ENCODE assay signal across 8 cellular contexts in genomic region chr7:157875230-157876179, GRCh38.
DNase-seq lines count a peak whose midpoint lies in the region; ATAC-seq and TF ChIP-seq lines count a peak whose summit lies in the region.

No MANE protein-coding gene starts in this region.

- ATAC-seq in psoas muscle (no peak), HG03280 (IDR thresholded peaks at IDR 0.05; ENCODE audit: unreplicated experiment) (no peak), HG02852 (IDR thresholded peaks at IDR 0.05; ENCODE audit: unreplicated experiment) (no peak)

- peaks cover 0 to 66% (median 0%) of the 10 kb centered on the region in 5 experiments for H3K9me3 Mint-ChIP-seq in brain

- TF ChIP-seq CTCF in brain (conservative IDR thresholded peaks at IDR 0.05) (peak; percentile 63 to 86), psoas muscle (IDR thresholded peaks at IDR 0.05) (peak; percentile 36)

- H3K27me3 Mint-ChIP-seq in brain, result peaks cover 13% of the 10 kb centered on the region

- intact Hi-C loops in psoas muscle (cut with DNase I) (no loop called here), posterior vena cava (cut with DNase I) (no loop called here)

- 26 to 29% (median 29%) methylated on average over 27 to 30 of the region's 30 CpGs for WGBS in psoas muscle, 3 donors

- no peaks in the 10 kb centered on the region for H3K4me1 ChIP-seq in psoas muscle

- DNase-seq in NCI-H82 (lab: John Stamatoyannopoulos, UW) (peak; percentile 11), NCI-H82 treated with DMSO at 0.1 percent for 48 hours (lab: John Stamatoyannopoulos, UW; ENCODE audit: unreplicated experiment) (no peak), T-helper 9 cell (peak; percentile 26), psoas muscle (peak; percentile 28 to 59), posterior vena cava (ENCODE audit: low spot score) (no peak)

- H3K36me3 Mint-ChIP-seq in brain, result peaks cover 3% of the 10 kb centered on the region

- no peak overlapping the region for H3K4me3 ChIP-seq in psoas muscle

- H3K36me3 ChIP-seq in psoas muscle (ENCODE audit: insufficient read depth in 1 of 2, low read depth in 1 of 2), result no peaks in the 10 kb centered on the region

- no peaks in the 10 kb centered on the region for H3K9me3 ChIP-seq in psoas muscle

- H3K27ac ChIP-seq in psoas muscle, result no peak overlapping the region

- H3K27ac Mint-ChIP-seq in brain, result peak overlapping the region in 2 of 5 experiments; percentile 87 to 94

- H3K4me1 Mint-ChIP-seq in brain, result peaks cover 41% of the 10 kb centered on the region

- no peak overlapping the region for H3K4me3 Mint-ChIP-seq in brain

- H3K27me3 ChIP-seq in psoas muscle (ENCODE audit: insufficient read depth in 3 of 3, low read length in 2 of 3), result peaks cover 0 to 3% (median 0%) of the 10 kb centered on the region in 3 donors

Comparison
In these comparisons a context has a peak if more than half of its experiments do, and no peak if none do; other contexts are left out.
1. DNase-seq: peak in NCI-H82 (single experiment), T-helper 9 cell (single experiment) and psoas muscle (2 of 2); none in NCI-H82 treated with DMSO at 0.1 percent for 48 hours (single experiment) and posterior vena cava (single experiment).